In the genomic region with DNA sequence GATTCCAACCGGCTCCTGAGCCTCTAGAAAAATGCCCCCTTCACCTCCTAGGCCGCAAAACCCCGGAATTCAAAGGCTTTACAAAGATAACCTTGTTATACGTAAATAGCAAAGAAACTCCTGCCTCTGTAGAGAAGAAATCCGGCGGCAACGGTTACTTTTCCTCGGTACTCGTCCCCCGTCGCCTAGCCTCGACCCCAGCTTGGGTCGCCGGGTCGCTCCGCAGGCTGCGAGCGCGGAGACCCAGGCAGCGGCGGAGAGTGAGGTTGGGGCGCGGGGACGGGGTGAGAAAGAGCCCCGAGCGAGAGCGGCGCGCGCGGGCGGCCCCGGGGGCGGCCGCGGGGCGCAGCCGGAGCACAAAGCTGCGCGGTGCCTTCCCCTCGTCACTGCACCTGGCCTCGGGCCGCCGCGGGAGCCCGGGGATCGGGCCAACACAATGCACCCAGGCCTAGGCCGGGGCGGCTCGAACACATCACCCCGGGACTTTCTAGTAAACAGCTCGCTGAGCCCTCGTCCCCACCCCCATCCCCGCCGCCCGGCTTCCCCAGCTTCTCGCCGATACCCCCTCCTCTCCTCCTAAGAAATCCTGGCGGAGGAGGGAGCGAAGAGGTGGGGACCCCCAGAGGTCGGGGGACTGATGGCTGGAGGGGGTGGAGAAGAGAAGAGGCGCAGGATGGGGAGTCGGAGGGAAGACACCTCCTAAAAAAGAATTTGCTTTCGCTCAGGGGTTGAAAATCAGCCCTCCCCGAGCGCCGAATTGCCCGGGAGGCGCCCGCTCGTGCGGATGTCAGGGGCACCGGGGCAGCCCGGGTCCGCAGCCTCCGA, we compare ENCODE assay signal across 8 cellular contexts. TPM values are rescaled to one million over a fixed set of nuclear protein-coding genes. Genes with fewer than 3 reads are reported as not detected.
DNase-seq lines count a peak whose midpoint lies in the region; ATAC-seq and TF ChIP-seq lines count a peak whose summit lies in the region.

No MANE protein-coding gene starts in this region.

- H3K27me3 ChIP-seq in MG63 (peaks cover 38% of the 10 kb centered on the region), ectodermal cell (ENCODE audit: control insufficient read depth, insufficient read depth, low read length, poor library complexity, severe bottlenecking) (peaks cover 71% of the 10 kb centered on the region), lung (ENCODE audit: control insufficient read depth, insufficient read depth) (peaks cover 6% of the 10 kb centered on the region), thymus (ENCODE audit: control insufficient read depth, insufficient read depth) (peaks cover 17% of the 10 kb centered on the region)

- ATAC-seq in lung (ENCODE audit: insufficient read depth, low FRiP score) = peak; percentile 32

- H3K9me3 ChIP-seq in MG63 = no peaks in the 10 kb centered on the region
- no peaks in the 10 kb centered on the region for H3K9me3 ChIP-seq in ectodermal cell (ENCODE audit: control insufficient read depth, low read length)
- H3K9me3 ChIP-seq in lung (ENCODE audit: control insufficient read depth in 2 of 2, insufficient read depth in 1 of 2, low read length in 1 of 2) = peaks cover 0 to 7% of the 10 kb centered on the region in 2 donors
- no peaks in the 10 kb centered on the region for H3K9me3 ChIP-seq in thymus (ENCODE audit: control insufficient read depth)

- DNase-seq in activated CD4-positive, CD25-positive, alpha-beta regulatory T cell treated with anti-CD3 and anti-CD28 coated beads, Interleukin-2, amount 50 U/mL, for 72 hours = peak; percentile 27
- no peak for DNase-seq in activated CD4-positive, CD25-positive, alpha-beta regulatory T cell (lab: John Stamatoyannopoulos, UW)
- DNase-seq in MG63 (no peak), lung (ENCODE audit: low spot score) (no peak), EL (no peak)
- no peak for DNase-seq in activated effector memory CD4-positive, alpha-beta T cell treated with Interleukin-2 at 50 U/mL for 16 hours

- no peaks in the 10 kb centered on the region for H3K36me3 ChIP-seq in MG63
- no peaks in the 10 kb centered on the region for H3K36me3 ChIP-seq in ectodermal cell (ENCODE audit: control insufficient read depth, insufficient read depth, low read length)
- no peaks in the 10 kb centered on the region for H3K36me3 ChIP-seq in lung (ENCODE audit: control insufficient read depth in 2 of 2, insufficient read depth in 2 of 2, low read length in 2 of 2)
- no peaks in the 10 kb centered on the region for H3K36me3 ChIP-seq in thymus (ENCODE audit: control insufficient read depth, insufficient read depth)

- H3K4me1 ChIP-seq in ectodermal cell (ENCODE audit: control insufficient read depth, insufficient read depth, low read length) (no peaks in the 10 kb centered on the region), lung (ENCODE audit: control insufficient read depth in 2 of 2, insufficient read depth in 2 of 2, low read length in 2 of 2) (peaks cover 0 to 16% of the 10 kb centered on the region in 2 donors), thymus (ENCODE audit: control insufficient read depth, insufficient read depth, low read length) (peaks cover 14% of the 10 kb centered on the region)

- 0% methylated on average over 72 to 76 of the region's 76 CpGs for WGBS in ectodermal cell, 2 experiments
- 1 to 2% methylated on average over 64 to 76 of the region's 76 CpGs for WGBS in lung, 2 donors
- WGBS in thymus = under 1% methylated on average over 76 of the region's 76 CpGs

- no peak overlapping the region for H3K27ac ChIP-seq in ectodermal cell (ENCODE audit: insufficient read depth, low read depth, low read length, poor library complexity, severe bottlenecking)
- H3K27ac ChIP-seq in lung (ENCODE audit: low read depth in 1 of 2, low read length in 1 of 2) = peak overlapping the region in 1 of 2 donors; percentile 76
- no peak overlapping the region for H3K27ac ChIP-seq in thymus (ENCODE audit: low read depth)

- peak overlapping the region; percentile 8; the same call in 1 of the 2 replicates for H3K4me3 ChIP-seq in MG63
- peak overlapping the region; percentile 59 for H3K4me3 ChIP-seq in ectodermal cell (ENCODE audit: insufficient read depth, low read depth, low read length)
- peak overlapping the region; percentile 41 for H3K4me3 ChIP-seq in lung
- H3K4me3 ChIP-seq in thymus (ENCODE audit: low read length) = peak overlapping the region; percentile 67

- no peak for TF ChIP-seq CTCF in lung (IDR thresholded peaks at IDR 0.05; ENCODE audit: control extremely low read depth, extremely low read depth)

RNA-seq across cellular contexts. Expression of a gene that starts 0.9 kb away (rescaled TPM):
- total RNA-seq in MG63 (2014; rRNA removed; shearing (Covaris generic); ENCODE audit: low replicate concordance) = not detected in 2 replicates
- 1.00 TPM for polyA plus RNA-seq in ectodermal cell (2013, experiment 1 of 4)
- polyA plus RNA-seq in ectodermal cell (2013, experiment 2 of 4) = 1.1 TPM
- 1.2 TPM for polyA plus RNA-seq in ectodermal cell (2013, experiment 3 of 4)
- 1.3 TPM for polyA plus RNA-seq in ectodermal cell (2013, experiment 4 of 4)
- 1 to 10 TPM; 2.1 to 5.6 TPM for total RNA-seq in lung
- polyA plus RNA-seq in lung (under 1 TPM; 0.11 to 0.20 TPM), thymus (6.2 TPM)

Comparison
In these comparisons a context has a peak if more than half of its experiments do, and no peak if none do; other contexts are left out.
1. H3K4me3 ChIP-seq: peak in every context shown above with its lines; median percentile 67 in thymus; 59 in ectodermal cell; 41 in lung; 8 in MG63.